Comparison of ENCODE assay signal across 1 cellular context in genomic region chr17:44123356-44124117, GRCh38.
A peak's percentile ranks its signal among the peaks of the same experiment; 100 is the strongest.
TF ChIP-seq lines count a peak whose summit lies in the region.

HDAC5 (minus strand) TSS chr17:44123641; CDS start chr17:44117515, 6,126 bp downstream.

TF ChIP-seq in K562, 482 proteins besides CTCF, POLR2A, EP300 and RAD21 (continued from another document and continues in another):
- TF ChIP-seq ZNF707 (CRISPR knock-in tag; conservative IDR thresholded peaks at IDR 0.05): no peak
- no peak for TF ChIP-seq ETV1 (tag; conservative IDR thresholded peaks at IDR 0.05; ENCODE audit: low read depth)
- no peak for TF ChIP-seq GMEB1 (CRISPR knock-in tag; IDR thresholded peaks at IDR 0.05)
- TF ChIP-seq CXXC5 (CRISPR knock-in tag; IDR thresholded peaks at IDR 0.05): peak; percentile 67
- no peak for TF ChIP-seq LCOR (CRISPR knock-in tag; IDR thresholded peaks at IDR 0.05)
- 0 out of 2 replicates have a peak, but pooled peaks have one; percentile 8 for TF ChIP-seq GABPA (tag; conservative IDR thresholded peaks at IDR 0.05; ENCODE audit: low read depth)
- TF ChIP-seq PKNOX1 (IDR thresholded peaks at IDR 0.05): peak; percentile 75
- TF ChIP-seq ELF2 (CRISPR knock-in tag; IDR thresholded peaks at IDR 0.05): no peak
- TF ChIP-seq TAF1 (IDR thresholded peaks at IDR 0.05; ENCODE audit: control insufficient read depth, extremely low read depth, insufficient read depth, low read length, severe bottlenecking): peak; percentile 73
- TF ChIP-seq POLR2H (tag; IDR thresholded peaks at IDR 0.05; ENCODE audit: low read depth): no peak
- TF ChIP-seq DMBX1 (CRISPR knock-in tag; IDR thresholded peaks at IDR 0.05; ENCODE audit: borderline replicate concordance): no peak
- no peak for TF ChIP-seq ZNF311 (CRISPR knock-in tag; IDR thresholded peaks at IDR 0.05)
- TF ChIP-seq PCBP1 (IDR thresholded peaks at IDR 0.05; ENCODE audit: low read depth, low read length, poor library complexity, severe bottlenecking): no peak
- TF ChIP-seq STAT5B (CRISPR knock-in tag; IDR thresholded peaks at IDR 0.05): no peak
- no peak for TF ChIP-seq PATZ1 (CRISPR knock-in tag; IDR thresholded peaks at IDR 0.05; ENCODE audit: borderline replicate concordance)
- TF ChIP-seq TAF7 (tag; IDR thresholded peaks at IDR 0.05): no peak
- TF ChIP-seq SMARCE1 (IDR thresholded peaks at IDR 0.05): peak; percentile 82; the same call in 1 of the 2 replicates
- TF ChIP-seq CHD1 (IDR thresholded peaks at IDR 0.05; ENCODE audit: low read length): peak; percentile 53
- TF ChIP-seq AFF1 (IDR thresholded peaks at IDR 0.05; ENCODE audit: low read depth in 1 of 2, partially characterized antibody in 2 of 2): peak in 1 of 2 experiments; percentile 36
- TF ChIP-seq IFI16 (CRISPR knock-in tag; IDR thresholded peaks at IDR 0.05): no peak
- peak; percentile 63 for TF ChIP-seq USF1 (CRISPR knock-in tag; IDR thresholded peaks at IDR 0.05)
- no peak for TF ChIP-seq HNRNPK (IDR thresholded peaks at IDR 0.05; ENCODE audit: low read depth, low read length, poor library complexity, severe bottlenecking)
- TF ChIP-seq POLR2G (IDR thresholded peaks at IDR 0.05; ENCODE audit: low read depth, low read length): peak; percentile 88
- TF ChIP-seq ZSCAN32 (CRISPR knock-in tag; IDR thresholded peaks at IDR 0.05): peak; percentile 37; the same call in 1 of the 2 replicates
- no peak for TF ChIP-seq FOXP1 (CRISPR knock-in tag; IDR thresholded peaks at IDR 0.05)
- no peak for TF ChIP-seq NFIX (CRISPR knock-in tag; IDR thresholded peaks at IDR 0.05; ENCODE audit: low read depth)
- TF ChIP-seq ZNF354B (CRISPR knock-in tag; IDR thresholded peaks at IDR 0.05): no peak
- no peak for TF ChIP-seq RFX5 (IDR thresholded peaks at IDR 0.05; ENCODE audit: low read depth, low read length)
- TF ChIP-seq CEBPB (tag; IDR thresholded peaks at IDR 0.05): peak; percentile 99
- TF ChIP-seq SRSF7 (optimal IDR thresholded peaks at IDR 0.05; ENCODE audit: low read depth, low read length): no peak
- TF ChIP-seq CBFA2T2 (conservative IDR thresholded peaks at IDR 0.05): peak; percentile 43
- TF ChIP-seq PBX2 (CRISPR knock-in tag; IDR thresholded peaks at IDR 0.05; ENCODE audit: low read depth): no peak
- TF ChIP-seq PBX2 (tag; conservative IDR thresholded peaks at IDR 0.05; ENCODE audit: low read depth): no peak
- TF ChIP-seq ZNF584 (CRISPR knock-in tag; IDR thresholded peaks at IDR 0.05; ENCODE audit: low read depth): no peak
- TF ChIP-seq MYC (IDR thresholded peaks at IDR 0.05; ENCODE audit: low read depth, low read length): peak; percentile 97
- peak; percentile 74; the same call in 1 of the 2 replicates for TF ChIP-seq MYC (CRISPR knock-in tag; IDR thresholded peaks at IDR 0.05; ENCODE audit: borderline replicate concordance, low read depth)
- TF ChIP-seq VEZF1 (CRISPR knock-in tag; IDR thresholded peaks at IDR 0.05): peak; percentile 100
- peak; percentile 75 for TF ChIP-seq PRDM10 (IDR thresholded peaks at IDR 0.05; ENCODE audit: partially characterized antibody)
- no peak for TF ChIP-seq TGIF2 (CRISPR knock-in tag; IDR thresholded peaks at IDR 0.05)
- TF ChIP-seq EHMT2 (IDR thresholded peaks at IDR 0.05): no peak
- 0 out of 4 replicates have a peak, but pooled peaks of 1 of the 2 experiments have one; percentile 12 for TF ChIP-seq TBL1XR1 (IDR thresholded peaks at IDR 0.05; ENCODE audit: low read length in 2 of 2)
- TF ChIP-seq CHAMP1 (IDR thresholded peaks at IDR 0.05): no peak
- 0 out of 2 replicates have a peak, but pooled peaks have one; percentile 50 for TF ChIP-seq SMC3 (conservative IDR thresholded peaks at IDR 0.05; ENCODE audit: insufficient read depth, low read depth, low read length)
- TF ChIP-seq ZNF146 (CRISPR knock-in tag; IDR thresholded peaks at IDR 0.05; ENCODE audit: unreplicated experiment): no peak
- peak; percentile 61 for TF ChIP-seq CTBP1 (IDR thresholded peaks at IDR 0.05; ENCODE audit: borderline replicate concordance)
